24 cellular contexts compared by ENCODE assay signal in the genomic region with DNA sequence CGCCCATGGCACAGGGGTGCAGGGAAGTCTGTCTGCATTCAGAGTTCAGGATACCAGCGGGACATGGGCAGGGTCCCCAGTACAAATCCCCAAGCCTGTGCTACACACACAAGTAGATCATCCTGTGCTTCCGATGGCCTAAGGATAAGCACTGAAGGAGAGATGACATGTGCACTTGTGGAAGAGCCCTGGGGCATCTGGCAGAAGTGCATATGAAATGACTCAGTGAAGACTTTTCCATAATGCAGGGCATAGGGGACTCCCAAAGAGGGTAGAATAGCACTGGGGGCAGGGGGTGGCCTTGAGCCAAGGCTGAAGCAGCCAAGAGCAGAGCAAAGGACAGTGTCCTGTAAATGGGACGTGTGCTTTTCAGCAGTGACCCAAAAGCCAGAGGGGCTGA.
"Had no signal": no experiment of that assay in that cellular context is flagged by ENCODE, and none has a peak within 500 bp of the region (broad histone marks: within the 10 kb centered on the region; RNA-seq: fewer than 3 reads in every experiment).

No MANE protein-coding gene starts in this region.

- H3K4me3 ChIP-seq: esophagus squamous epithelium, lower lobe of right lung, ovary, psoas muscle, sigmoid colon, stomach, thyroid gland, vagina had no signal

- ATAC-seq: left ventricle myocardium superior; lower lobe of right lung; naive thymus-derived CD8-positive, alpha-beta T cell; right cardiac atrium; stimulated activated effector memory CD8-positive, alpha-beta T cell treated with anti-CD3 and anti-CD28 coated beads, Interleukin-12 subunit alpha, Interleukin-12 subunit beta, amount 100 ng/mL, for 72 hours had no signal

- H3K36me3 ChIP-seq: lower lobe of right lung, ovary, sigmoid colon, thyroid gland, vagina had no signal

- H3K27me3 ChIP-seq: esophagus squamous epithelium, ovary, sigmoid colon, stomach, thyroid gland, vagina had no signal

- H3K9me3 ChIP-seq: lower lobe of right lung, ovary, psoas muscle, thyroid gland, vagina had no signal

- H3K4me1 ChIP-seq: esophagus squamous epithelium, lower lobe of right lung, psoas muscle, sigmoid colon, stomach, thyroid gland, vagina had no signal

- FAIRE-seq: endometrium, frontal cortex, keratinocyte had no signal

- DNase-seq: dermis blood vessel endothelial cell; effector memory CD4-positive, alpha-beta T cell; erythroblast; esophagus squamous epithelium; hypothalamus; left ventricle myocardium superior; lower lobe of right lung; naive thymus-derived CD8-positive, alpha-beta T cell; occipital lobe; ovary; posterior cingulate gyrus; psoas muscle; right cardiac atrium; sigmoid colon; stimulated activated CD4-positive, alpha-beta T cell treated with anti-CD3 and anti-CD28 coated beads, Interleukin-2, amount 100 ng/mL, for 24 hours; stimulated activated CD4-positive, alpha-beta T cell treated with anti-CD3 and anti-CD28 coated beads, Interleukin-4, amount 100 ng/mL, for 24 hours; stimulated activated naive CD4-positive, alpha-beta T cell treated with Interleukin-2 at 50 U/mL for 16 hours; stomach; thyroid gland had no signal

- H3K27ac ChIP-seq: esophagus squamous epithelium, lower lobe of right lung, ovary, psoas muscle, sigmoid colon, stomach, thyroid gland, vagina had no signal
